ENCODE assay signal across 8 cellular contexts in the genomic region with DNA sequence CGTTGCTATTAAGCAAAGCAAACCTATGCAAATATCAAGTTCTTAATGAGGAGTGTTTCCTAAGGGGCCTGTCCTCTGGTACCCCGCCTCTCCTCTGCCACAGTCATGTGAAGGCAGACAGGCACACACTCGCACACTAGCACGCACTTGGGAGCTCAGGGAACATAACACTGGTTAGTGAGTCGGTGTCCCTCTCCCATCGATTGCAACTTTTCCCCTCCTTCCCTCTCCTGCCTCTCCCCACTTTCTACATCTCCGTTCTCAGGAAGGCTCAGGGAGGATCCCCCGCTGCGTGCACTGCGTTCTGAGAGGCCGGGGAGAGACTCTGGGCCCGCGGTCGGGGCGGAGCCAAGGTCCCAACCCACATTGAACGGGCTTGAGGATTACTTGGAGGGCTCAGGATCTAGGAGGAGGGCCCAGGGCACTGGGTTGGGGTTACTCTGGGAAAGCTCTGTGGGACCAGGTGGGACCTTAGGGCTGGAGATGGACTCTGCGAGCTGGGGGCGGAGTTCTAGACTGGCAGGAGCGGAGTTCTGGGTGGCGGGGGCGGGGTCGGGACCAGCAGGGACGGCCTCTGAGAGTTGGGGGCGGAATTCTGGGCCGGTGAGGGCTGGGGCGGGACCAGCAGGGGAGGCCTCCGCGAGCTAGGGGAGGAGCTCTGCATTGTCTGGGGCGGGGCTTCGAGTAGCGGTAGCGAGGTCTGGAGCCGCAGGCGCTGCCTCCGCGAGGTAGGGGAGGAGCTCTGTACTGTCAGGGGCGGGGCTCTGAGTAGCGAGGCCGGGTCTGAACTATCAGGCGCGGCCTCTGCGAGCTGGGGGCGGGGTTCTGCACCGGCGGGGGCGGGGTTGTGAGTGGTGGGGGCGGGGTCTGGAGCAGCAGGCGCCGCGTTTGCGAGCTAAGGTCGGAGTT. TPM values are rescaled to one million over a fixed set of nuclear protein-coding genes. Genes with fewer than 3 reads are reported as not detected.
DNase-seq lines count a peak whose midpoint lies in the region; ATAC-seq, FAIRE-seq and TF ChIP-seq lines count a peak whose summit lies in the region.

No MANE protein-coding gene starts in this region.

- no peak overlapping the region for H3K4me3 Mint-ChIP-seq in activated naive CD8-positive, alpha-beta T cell treated with anti-CD3 and anti-CD28 coated beads, Interleukin-2, amount 50 U/mL, for 24 hours

- no peaks in the 10 kb centered on the region for H3K36me3 ChIP-seq in transverse colon

- H3K36me3 Mint-ChIP-seq in activated naive CD8-positive, alpha-beta T cell treated with anti-CD3 and anti-CD28 coated beads, Interleukin-2, amount 50 U/mL, for 24 hours (ENCODE audit: low read depth), result no peaks in the 10 kb centered on the region

- H3K4me1 Mint-ChIP-seq in activated naive CD8-positive, alpha-beta T cell treated with anti-CD3 and anti-CD28 coated beads, Interleukin-2, amount 50 U/mL, for 24 hours, result peaks cover 10% of the 10 kb centered on the region

- DNase-seq in GM12892 (ENCODE audit: insufficient read length) (peak; percentile 84), NCI-H1417 treated with DMSO at 0.1 percent for 48 hours (lab: John Stamatoyannopoulos, UW) (peak; percentile 85), SW 1271 (lab: John Stamatoyannopoulos, UW) (peak; percentile 90 to 93), cardiac septum (ENCODE audit: low spot score) (peak; percentile 100), pons (ENCODE audit: low spot score) (peak; percentile 96), transverse colon (peak; percentile 99)
- peak; percentile 98 for DNase-seq in activated naive CD8-positive, alpha-beta T cell treated with anti-CD3 and anti-CD28 coated beads, Interleukin-2, amount 50 U/mL, for 24 hours

- H3K4me3 ChIP-seq in transverse colon, result peak overlapping the region; percentile 12 to 99 (median 95)

- H3K27ac ChIP-seq in transverse colon, result peak overlapping the region; percentile 96 to 100 (median 99)

- intact Hi-C loops in cardiac septum (cut with DNase I) (loop anchor here (5.0 kb wide), 2 partner anchors 168 to 353 kb away; no protein-coding TSS in a partner anchor), transverse colon (cut with DNase I; ENCODE audit: low total_unique reads) (no loop called here)

- no peaks in the 10 kb centered on the region for H3K27me3 Mint-ChIP-seq in activated naive CD8-positive, alpha-beta T cell treated with anti-CD3 and anti-CD28 coated beads, Interleukin-2, amount 50 U/mL, for 24 hours

- TF ChIP-seq POLR2A in GM12892 (IDR thresholded peaks at IDR 0.05; ENCODE audit: low read depth, low read length) (no peak), transverse colon (IDR thresholded peaks at IDR 0.05) (peak; percentile 52)

- H3K4me1 ChIP-seq in transverse colon, result peaks cover 8 to 33% (median 13%) of the 10 kb centered on the region in 4 donors

- no peak for TF ChIP-seq CTCF in transverse colon (IDR thresholded peaks at IDR 0.05)

- in situ Hi-C loops in transverse colon (cut with MboI; ENCODE audit: low pct_ligation_motif_present in 1 of 4, low pct_unique_long_range_greater_than_20kb in 1 of 4, low sequenced_read_pairs in 3 of 4), result loop anchor here in 2 of 4 donors (25.0 kb wide), 2 partner anchors 333 to 358 kb away; no protein-coding TSS in a partner anchor

- peak; percentile 93 for FAIRE-seq in GM12892 (lab: Jason Lieb, UNC)

- H3K27ac Mint-ChIP-seq in activated naive CD8-positive, alpha-beta T cell treated with anti-CD3 and anti-CD28 coated beads, Interleukin-2, amount 50 U/mL, for 24 hours, result peak overlapping the region; percentile 91

- H3K9me3 Mint-ChIP-seq in activated naive CD8-positive, alpha-beta T cell treated with anti-CD3 and anti-CD28 coated beads, Interleukin-2, amount 50 U/mL, for 24 hours, result no peaks in the 10 kb centered on the region

- ATAC-seq in HG02840 (IDR thresholded peaks at IDR 0.05; ENCODE audit: low FRiP score, unreplicated experiment), result peak; percentile 93
- ATAC-seq in activated naive CD8-positive, alpha-beta T cell treated with anti-CD3 and anti-CD28 coated beads, Interleukin-2, amount 50 U/mL, for 24 hours, result peak; percentile 95

- H3K9me3 ChIP-seq in transverse colon, result no peaks in the 10 kb centered on the region

- no peaks in the 10 kb centered on the region for H3K27me3 ChIP-seq in transverse colon

- TF ChIP-seq EP300 in transverse colon (IDR thresholded peaks at IDR 0.05; ENCODE audit: low read depth), result no peak

- WGBS in transverse colon (ENCODE audit: low coverage in 1 of 2), 2 donors, result 1 to 14% methylated on average over 1 to 35 of the region's 52 CpGs

RNA-seq across cellular contexts. Expression of a gene that starts 0.5 kb away (rescaled TPM):
- 0.76 TPM for polyA plus RNA-seq in GM12892 (2012; ENCODE audit: missing spikeins)
- total RNA-seq in cardiac septum, result 8.0 TPM
- total RNA-seq in transverse colon, result 1 to 10 TPM in 2 of 4 donors, under 1 TPM in 2; 0.37 to 8.4 (median 1.5) TPM

RNA-seq across cellular contexts. Expression of a gene that starts 0.5 kb away (rescaled TPM):
- 20.9 TPM for polyA plus RNA-seq in GM12892 (2012; ENCODE audit: missing spikeins)
- 54.9 TPM for total RNA-seq in cardiac septum
- total RNA-seq in transverse colon, result 10 to 100 TPM; 14.1 to 69.4 (median 36.6) TPM

Comparison
In these comparisons a context has a peak if more than half of its experiments do, and no peak if none do; other contexts are left out.
1. Peak in every context shown above with its lines: DNase-seq, ATAC-seq, H3K4me3 ChIP-seq and H3K27ac ChIP-seq.